ENCODE assay signal across 11 cellular contexts in the genomic region with DNA sequence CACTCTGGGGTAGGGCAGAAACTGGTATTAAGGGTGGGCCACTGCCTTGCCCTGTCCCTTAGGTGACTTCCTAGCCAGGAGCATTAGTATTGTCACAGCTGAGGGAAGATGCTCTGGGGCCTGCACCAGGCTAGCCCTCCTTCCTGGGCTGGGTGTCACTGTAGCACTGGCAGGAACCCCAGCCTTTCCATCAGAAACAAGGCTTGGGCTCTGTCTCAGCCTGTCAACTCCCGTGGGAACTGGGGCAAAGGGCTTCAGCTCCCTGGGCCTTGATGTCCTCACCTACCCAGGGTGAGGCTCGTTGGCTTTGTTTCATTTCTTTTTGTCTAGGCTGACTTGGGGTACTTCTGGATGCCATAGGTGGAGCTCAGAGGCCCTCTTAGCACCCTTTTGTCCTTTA. TPM values are rescaled to one million over a fixed set of nuclear protein-coding genes. Genes with fewer than 3 reads are reported as not detected.
DNase-seq lines count a peak whose midpoint lies in the region; ATAC-seq and TF ChIP-seq lines count a peak whose summit lies in the region.
"Had no signal": no experiment of that assay in that cellular context is flagged by ENCODE, and none has a peak within 500 bp of the region (broad histone marks: within the 10 kb centered on the region; RNA-seq: fewer than 3 reads in every experiment).

No MANE protein-coding gene starts in this region.

- peaks cover 0 to 13% (median 0%) of the 10 kb centered on the region in 4 donors for H3K4me1 ChIP-seq in Peyer's patch
- peaks cover 12 to 28% of the 10 kb centered on the region in 2 donors for H3K4me1 ChIP-seq in thoracic aorta (ENCODE audit: control insufficient read depth in 1 of 2, low read depth in 2 of 2)

- CTCF ChIA-PET in activated CD4-positive, alpha-beta memory T cell treated with anti-CD3 and anti-CD28 coated beads, Interleukin-2, amount 10 ng/mL, durations not matched to agents 7 days and 5 days (lab: Charles Lee): no interaction called here

- POLR2A ChIA-PET in activated CD4-positive, alpha-beta memory T cell treated with anti-CD3 and anti-CD28 coated beads, Interleukin-2, amount 10 ng/mL, durations not matched to agents 7 days and 5 days (lab: Charles Lee): no interaction called here

- no peak for TF ChIP-seq POLR2A in Peyer's patch (IDR thresholded peaks at IDR 0.05)

- peaks cover 32% of the 10 kb centered on the region for H3K36me3 Mint-ChIP-seq in effector memory CD8-positive, alpha-beta T cell (ENCODE audit: insufficient read depth)
- H3K36me3 Mint-ChIP-seq in mesothelial cell of epicardium: peaks cover 37% of the 10 kb centered on the region
- peaks cover 44% of the 10 kb centered on the region for H3K36me3 Mint-ChIP-seq in activated CD4-positive, alpha-beta memory T cell treated with anti-CD3 and anti-CD28 coated beads, Interleukin-2, amount 10 ng/mL, durations not matched to agents 7 days and 5 days (ENCODE audit: low read depth)

- H3K4me3 Mint-ChIP-seq in effector memory CD8-positive, alpha-beta T cell: no peak overlapping the region
- no peak overlapping the region for H3K4me3 Mint-ChIP-seq in mesothelial cell of epicardium
- H3K4me3 Mint-ChIP-seq in activated CD4-positive, alpha-beta memory T cell treated with anti-CD3 and anti-CD28 coated beads, Interleukin-2, amount 10 ng/mL, durations not matched to agents 7 days and 5 days: no peak overlapping the region

- no peak for TF ChIP-seq CTCF in Peyer's patch (IDR thresholded peaks at IDR 0.05)
- no peak for TF ChIP-seq CTCF in mesothelial cell of epicardium (IDR thresholded peaks at IDR 0.05; ENCODE audit: unreplicated experiment)
- no peak for TF ChIP-seq CTCF in thoracic aorta (IDR thresholded peaks at IDR 0.05)

- no peaks in the 10 kb centered on the region for H3K4me1 Mint-ChIP-seq in effector memory CD8-positive, alpha-beta T cell (ENCODE audit: low read depth in 2 of 2)
- no peaks in the 10 kb centered on the region for H3K4me1 Mint-ChIP-seq in mesothelial cell of epicardium
- H3K4me1 Mint-ChIP-seq in activated CD4-positive, alpha-beta memory T cell treated with anti-CD3 and anti-CD28 coated beads, Interleukin-2, amount 10 ng/mL, durations not matched to agents 7 days and 5 days: no peaks in the 10 kb centered on the region

- H3K27ac ChIP-seq in Peyer's patch (peak overlapping the region; percentile 66 to 85 (median 78)), thoracic aorta (peak overlapping the region; percentile 98 to 99)
- H3K27ac ChIP-seq: VCaP had no signal

- H3K4me3 ChIP-seq in Peyer's patch (no peak overlapping the region), thoracic aorta (peak overlapping the region; percentile 30)

- DNase-seq in Peyer's patch (no peak), mesothelial cell of epicardium (ENCODE audit: low spot score in 2 of 2, unreplicated experiment in 2 of 2) (no peak), thoracic aorta (ENCODE audit: low spot score) (no peak), NCI-H1694 treated with DMSO at 0.1 percent for 48 hours (lab: John Stamatoyannopoulos, UW) (no peak)
- DNase-seq in effector memory CD8-positive, alpha-beta T cell: no peak
- DNase-seq in activated CD4-positive, alpha-beta memory T cell treated with anti-CD3 and anti-CD28 coated beads, Interleukin-2, amount 10 ng/mL, durations not matched to agents 7 days and 5 days: no peak
- DNase-seq: activated effector memory CD4-positive, alpha-beta T cell treated with anti-CD3 and anti-CD28 coated beads, Interleukin-2, amount 50 U/mL, for 16 hours; NCI-H1105 treated with DMSO at 0.1 percent for 48 hours had no signal

- H3K36me3 ChIP-seq in Peyer's patch (peaks cover 0 to 81% (median 0%) of the 10 kb centered on the region in 3 donors), thoracic aorta (peaks cover 35% of the 10 kb centered on the region)

- H3K27me3 ChIP-seq in Peyer's patch (no peaks in the 10 kb centered on the region), thoracic aorta (replicated peaks; ENCODE audit: insufficient read depth) (no peaks in the 10 kb centered on the region)

- no peaks in the 10 kb centered on the region for H3K27me3 Mint-ChIP-seq in effector memory CD8-positive, alpha-beta T cell
- H3K27me3 Mint-ChIP-seq in mesothelial cell of epicardium (ENCODE audit: low read depth): no peaks in the 10 kb centered on the region
- H3K27me3 Mint-ChIP-seq in activated CD4-positive, alpha-beta memory T cell treated with anti-CD3 and anti-CD28 coated beads, Interleukin-2, amount 10 ng/mL, durations not matched to agents 7 days and 5 days: no peaks in the 10 kb centered on the region

- H3K9me3 ChIP-seq in Peyer's patch (no peaks in the 10 kb centered on the region), thoracic aorta (no peaks in the 10 kb centered on the region)

- no peaks in the 10 kb centered on the region for H3K9me3 Mint-ChIP-seq in effector memory CD8-positive, alpha-beta T cell
- no peaks in the 10 kb centered on the region for H3K9me3 Mint-ChIP-seq in mesothelial cell of epicardium
- no peaks in the 10 kb centered on the region for H3K9me3 Mint-ChIP-seq in activated CD4-positive, alpha-beta memory T cell treated with anti-CD3 and anti-CD28 coated beads, Interleukin-2, amount 10 ng/mL, durations not matched to agents 7 days and 5 days

- H3K27ac Mint-ChIP-seq in effector memory CD8-positive, alpha-beta T cell: peak overlapping the region; percentile 75 to 82
- H3K27ac Mint-ChIP-seq in mesothelial cell of epicardium: peak overlapping the region; percentile 70
- no peak overlapping the region for H3K27ac Mint-ChIP-seq in activated CD4-positive, alpha-beta memory T cell treated with anti-CD3 and anti-CD28 coated beads, Interleukin-2, amount 10 ng/mL, durations not matched to agents 7 days and 5 days

- ATAC-seq in effector memory CD8-positive, alpha-beta T cell (replicated peaks): no peak
- no peak for ATAC-seq in thoracic aorta (ENCODE audit: insufficient number of reproducible peaks, low FRiP score, low read depth)
- ATAC-seq in HG02798 (IDR thresholded peaks at IDR 0.05; ENCODE audit: poor library complexity, unreplicated experiment): no peak
- ATAC-seq in GM18861 (IDR thresholded peaks at IDR 0.05; ENCODE audit: unreplicated experiment): no peak

RNA-seq across cellular contexts. Expression of gene PAF1, which starts 18.0 kb away (rescaled TPM):
- total RNA-seq in Peyer's patch (10 to 100 TPM; 22.2 to 47.3 (median 37.7) TPM), mesothelial cell of epicardium (41.4 to 47.8 TPM (median 42.9 TPM) in 3 replicates), thoracic aorta (10 to 100 TPM; 25.7 to 34.5 TPM)
- 10 to 100 TPM; 44.0 to 47.2 TPM for total RNA-seq in activated CD4-positive, alpha-beta memory T cell treated with anti-CD3 and anti-CD28 coated beads, Interleukin-2, amount 10 ng/mL, durations not matched to agents 7 days and 5 days

RNA-seq across cellular contexts. Expression of gene MED29, which starts 18.2 kb away (rescaled TPM):
- total RNA-seq in Peyer's patch (10 to 100 TPM; 25.4 to 52.8 (median 41.0) TPM), mesothelial cell of epicardium (35.6 to 39.2 TPM (median 36.1 TPM) in 3 replicates), thoracic aorta (10 to 100 TPM; 29.3 to 86.1 TPM)
- 10 to 100 TPM; 32.3 to 34.5 TPM for total RNA-seq in activated CD4-positive, alpha-beta memory T cell treated with anti-CD3 and anti-CD28 coated beads, Interleukin-2, amount 10 ng/mL, durations not matched to agents 7 days and 5 days

RNA-seq across cellular contexts. Expression of gene SAMD4B, which starts 30.7 kb away (rescaled TPM):
- total RNA-seq in Peyer's patch: 100 to 1,000 TPM in 2 of 4 donors, 10 to 100 TPM in 2; 69.0 to 126 (median 91.8) TPM
- total RNA-seq in mesothelial cell of epicardium: 128 to 143 TPM (median 133 TPM) in 3 replicates
- 100 to 1,000 TPM; 101 to 153 TPM for total RNA-seq in thoracic aorta
- total RNA-seq in activated CD4-positive, alpha-beta memory T cell treated with anti-CD3 and anti-CD28 coated beads, Interleukin-2, amount 10 ng/mL, durations not matched to agents 7 days and 5 days: 10 to 100 TPM; 53.9 to 54.8 TPM

RNA-seq across cellular contexts. Expression of gene ZFP36, which starts 33.7 kb away (rescaled TPM):
- total RNA-seq in Peyer's patch (100 to 1,000 TPM; 183 to 682 (median 309) TPM), mesothelial cell of epicardium (111 to 113 TPM (median 111 TPM) in 3 replicates), thoracic aorta (100 to 1,000 TPM; 315 to 699 TPM)
- total RNA-seq in activated CD4-positive, alpha-beta memory T cell treated with anti-CD3 and anti-CD28 coated beads, Interleukin-2, amount 10 ng/mL, durations not matched to agents 7 days and 5 days: 100 to 1,000 TPM; 189 to 194 TPM

RNA-seq across cellular contexts. Expression of gene GMFG, which starts 37.1 kb away (rescaled TPM):
- 100 to 1,000 TPM in 1 of 4 donors, 1 to 10 TPM in 2, not detected in 1; 3.2 to 131 (median 8.6) TPM for total RNA-seq in Peyer's patch
- total RNA-seq in mesothelial cell of epicardium: not detected in 3 replicates
- 10 to 100 TPM; 15.9 to 16.0 TPM for total RNA-seq in thoracic aorta
- 100 to 1,000 TPM; 705 to 721 TPM for total RNA-seq in activated CD4-positive, alpha-beta memory T cell treated with anti-CD3 and anti-CD28 coated beads, Interleukin-2, amount 10 ng/mL, durations not matched to agents 7 days and 5 days
